ENCODE assay signal across 22 cellular contexts in the genomic region with DNA sequence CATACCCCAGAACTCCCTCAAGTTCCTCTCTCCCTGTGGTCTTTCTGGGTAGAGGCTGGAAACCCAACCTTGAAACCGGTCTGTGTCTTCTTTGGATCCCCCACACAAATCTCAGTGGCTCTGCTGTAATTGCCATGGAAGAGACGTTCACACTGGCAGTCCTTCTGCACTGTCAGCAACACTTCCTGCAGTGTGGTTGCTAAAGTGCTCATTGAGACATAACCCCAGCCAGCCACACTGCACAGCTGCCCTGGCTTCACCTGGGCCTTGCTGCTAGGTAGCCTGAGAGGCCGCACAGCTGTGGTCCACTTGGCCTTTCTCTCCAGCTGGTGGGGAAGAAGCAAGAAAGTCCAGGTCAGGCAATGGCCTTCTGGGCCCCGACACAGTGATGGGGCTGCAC. TPM values are rescaled to one million over a fixed set of nuclear protein-coding genes. Genes with fewer than 3 reads are reported as not detected.
DNase-seq lines count a peak whose midpoint lies in the region; ATAC-seq, FAIRE-seq and TF ChIP-seq lines count a peak whose summit lies in the region.
"Had no signal": no experiment of that assay in that cellular context is flagged by ENCODE, and none has a peak within 500 bp of the region (broad histone marks: within the 10 kb centered on the region; RNA-seq: fewer than 3 reads in every experiment).

No MANE protein-coding gene starts in this region.

- H3K36me3 ChIP-seq in CD8-positive, alpha-beta T cell (ENCODE audit: insufficient read depth, low read length), result no peaks in the 10 kb centered on the region
- H3K36me3 ChIP-seq in mucosa of descending colon (ENCODE audit: low read depth) (no peaks in the 10 kb centered on the region), BE2C (no peaks in the 10 kb centered on the region), mesendoderm (ENCODE audit: control insufficient read depth, insufficient read depth, low read length) (no peaks in the 10 kb centered on the region)
- H3K36me3 ChIP-seq: left lung had no signal

- no peak overlapping the region for H4K5ac ChIP-seq in mesendoderm (ENCODE audit: low read length)

- CTCF ChIA-PET in CD8-positive, alpha-beta T cell (lab: Charles Lee), result interaction anchor here (1.1 to 2.5 kb wide), 6 partner anchors 18 to 525 kb away, joined by 3 to 12 read pairs (median 4); no protein-coding TSS in a partner anchor
- CTCF ChIA-PET in WTC11 (lab: Charles Lee), result interaction anchor here (2.2 kb wide), 1 partner anchor 8 kb away, joined by 25 read pairs; no protein-coding TSS in a partner anchor

- no peak for TF ChIP-seq CTCF in CD8-positive, alpha-beta T cell (IDR thresholded peaks at IDR 0.05)
- TF ChIP-seq CTCF in mucosa of descending colon (IDR thresholded peaks at IDR 0.05), result no peak
- TF ChIP-seq CTCF in BE2C (IDR thresholded peaks at IDR 0.05; ENCODE audit: low read depth, low read length), result no peak
- no peak for TF ChIP-seq CTCF in WTC11 (IDR thresholded peaks at IDR 0.05)

- H3K4me3 ChIP-seq in CD8-positive, alpha-beta T cell (ENCODE audit: low read depth, low read length), result peak overlapping the region; percentile 19
- H3K4me3 ChIP-seq in mucosa of descending colon, result no peak overlapping the region
- H3K4me3 ChIP-seq in BE2C (ENCODE audit: low read depth, low read length), result no peak overlapping the region
- H3K4me3 ChIP-seq in mesendoderm (ENCODE audit: low read length), result no peak overlapping the region
- H3K4me3 ChIP-seq: dorsolateral prefrontal cortex, left lung had no signal

- peak; percentile 30 for FAIRE-seq in GM12892 (lab: Jason Lieb, UNC)
- FAIRE-seq: G401.6, TTC549 had no signal

- intact Hi-C loops in CD8-positive, alpha-beta T cell (cut with DNase I, micrococcal nuclease), result loop anchor here (5.0 to 10.0 kb wide), 4 partner anchors 85 to 545 kb away; no protein-coding TSS in a partner anchor
- intact Hi-C loops in mucosa of descending colon (cut with DNase I, micrococcal nuclease), result no loop called here

- H3K27me3 ChIP-seq in CD8-positive, alpha-beta T cell (ENCODE audit: insufficient read depth, low read length), result no peaks in the 10 kb centered on the region
- H3K27me3 ChIP-seq in BE2C (no peaks in the 10 kb centered on the region), mesendoderm (ENCODE audit: insufficient read depth, low read length, poor library complexity) (no peaks in the 10 kb centered on the region)
- H3K27me3 ChIP-seq: dorsolateral prefrontal cortex, left lung had no signal

- H3K4me3 Mint-ChIP-seq in CD8-positive, alpha-beta T cell, result peak overlapping the region; percentile 52
- no peak overlapping the region for H3K4me3 Mint-ChIP-seq in WTC11

- no peak overlapping the region for H2BK5ac ChIP-seq in mesendoderm (ENCODE audit: low read length)

- no peaks in the 10 kb centered on the region for H3K36me3 Mint-ChIP-seq in CD8-positive, alpha-beta T cell
- no peaks in the 10 kb centered on the region for H3K36me3 Mint-ChIP-seq in WTC11
- H3K36me3 Mint-ChIP-seq: naive thymus-derived CD8-positive, alpha-beta T cell had no signal

- no peak for DNase-seq in CD8-positive, alpha-beta T cell
- no peak for DNase-seq in GM12892 (ENCODE audit: insufficient read length)
- peak; percentile 52 for DNase-seq in RPMI8226
- DNase-seq in mucosa of descending colon, result no peak
- no peak for DNase-seq in BE2C
- no peak for DNase-seq in WTC11 (ENCODE audit: low spot score)
- no peak for DNase-seq in mesendoderm
- DNase-seq: activated CD8-positive, alpha-beta memory T cell treated with anti-CD3 and anti-CD28 coated beads, Interleukin-2, amount 50 U/mL, for 48 hours; dorsolateral prefrontal cortex; hypothalamus; left lung; naive thymus-derived CD8-positive, alpha-beta T cell; NCI-H2029 treated with DMSO at 0.1 percent for 48 hours; NCI-H69; SHP77; stimulated activated CD4-positive, alpha-beta T cell treated with anti-CD3 and anti-CD28 coated beads, Interleukin-4, amount 100 ng/mL, for 4 hours; stimulated activated naive CD4-positive, alpha-beta T cell treated with Interleukin-2 at 50 U/mL for 16 hours had no signal

- H3K18ac ChIP-seq in mesendoderm (ENCODE audit: low read length), result no peak overlapping the region

- no CpG with 5 or more reads among the region's 4 CpGs for whole genome bisulfite sequencing in mesendoderm (ENCODE audit: extremely low coverage, insufficient coverage, low lambda C conversion rate)

- no peak overlapping the region for H2BK120ac ChIP-seq in mesendoderm (ENCODE audit: low read depth, low read length)

- H3K9me3 Mint-ChIP-seq in CD8-positive, alpha-beta T cell, result peaks cover 2% of the 10 kb centered on the region
- peaks cover 6% of the 10 kb centered on the region; the same call in 1 of the 2 replicates for H3K9me3 Mint-ChIP-seq in WTC11

- H3K9me3 ChIP-seq in CD8-positive, alpha-beta T cell (ENCODE audit: low read length), result no peaks in the 10 kb centered on the region
- H3K9me3 ChIP-seq in mucosa of descending colon (no peaks in the 10 kb centered on the region), BE2C (no peaks in the 10 kb centered on the region)
- H3K9me3 ChIP-seq: left lung had no signal

- peaks cover 3% of the 10 kb centered on the region for H3K27me3 Mint-ChIP-seq in CD8-positive, alpha-beta T cell (ENCODE audit: low read depth)
- peaks cover 4% of the 10 kb centered on the region; the same call in 1 of the 2 replicates for H3K27me3 Mint-ChIP-seq in WTC11 (ENCODE audit: low read depth)

- H3K56ac ChIP-seq in mesendoderm (ENCODE audit: low read length), result no peak overlapping the region

- H2AK5ac ChIP-seq in mesendoderm (ENCODE audit: low read length), result no peak overlapping the region

- H3K27ac Mint-ChIP-seq in CD8-positive, alpha-beta T cell, result peak overlapping the region; percentile 6
- H3K27ac Mint-ChIP-seq in WTC11, result no peak overlapping the region

- no peak for TF ChIP-seq POLR2A in GM12892 (IDR thresholded peaks at IDR 0.05; ENCODE audit: low read depth, low read length)

- peaks cover 8% of the 10 kb centered on the region for H3K4me1 ChIP-seq in CD8-positive, alpha-beta T cell (ENCODE audit: insufficient read depth, low read length)
- H3K4me1 ChIP-seq in mucosa of descending colon (ENCODE audit: low read depth) (no peaks in the 10 kb centered on the region), BE2C (no peaks in the 10 kb centered on the region), mesendoderm (ENCODE audit: control insufficient read depth, low read depth, low read length) (no peaks in the 10 kb centered on the region)

- H4K8ac ChIP-seq in mesendoderm (ENCODE audit: low read depth, low read length), result no peak overlapping the region

- no peak overlapping the region for H3K4me2 ChIP-seq in mesendoderm (ENCODE audit: low read length)

- POLR2A ChIA-PET in CD8-positive, alpha-beta T cell (lab: Charles Lee), result no interaction called here
- POLR2A ChIA-PET in WTC11 (lab: Charles Lee), result interaction anchor here (0.7 kb wide), 1 partner anchor 810 kb away, joined by 5 read pairs; no protein-coding TSS in a partner anchor

- H3K9ac ChIP-seq in mesendoderm (ENCODE audit: low read length), result no peak overlapping the region

- no peak overlapping the region for H2BK15ac ChIP-seq in mesendoderm (replicated peaks; ENCODE audit: low read depth)

- no peaks in the 10 kb centered on the region for H3K79me2 ChIP-seq in mesendoderm (ENCODE audit: control insufficient read depth, insufficient read depth, low read length)

- no peaks in the 10 kb centered on the region for H3K79me1 ChIP-seq in mesendoderm (ENCODE audit: low read length)

- no peak overlapping the region for H3K23ac ChIP-seq in mesendoderm (ENCODE audit: low read length)

- H3K4ac ChIP-seq in mesendoderm (ENCODE audit: low read depth, low read length), result no peak overlapping the region

- H3K4me1 Mint-ChIP-seq in CD8-positive, alpha-beta T cell (ENCODE audit: low read depth), result peaks cover 37% of the 10 kb centered on the region
- peaks cover 2% of the 10 kb centered on the region for H3K4me1 Mint-ChIP-seq in WTC11

- peak overlapping the region; percentile 29 for H3K27ac ChIP-seq in CD8-positive, alpha-beta T cell (ENCODE audit: low read depth, low read length)
- H3K27ac ChIP-seq in mesendoderm (ENCODE audit: low read depth, low read length), result no peak overlapping the region
- H3K27ac ChIP-seq: dorsolateral prefrontal cortex, left lung had no signal

- ATAC-seq in CD8-positive, alpha-beta T cell, result peak; percentile 23
- ATAC-seq in mucosa of descending colon, result peak; percentile 40
- no peak for ATAC-seq in GM18498 (IDR thresholded peaks at IDR 0.05; ENCODE audit: unreplicated experiment)
- ATAC-seq in WTC11, result no peak
- ATAC-seq: left lung; naive thymus-derived CD8-positive, alpha-beta T cell; sciatic nerve had no signal

TF ChIP-seq in WTC11, 78 proteins besides CTCF, POLR2A, EP300 and RAD21 (continues in another document):
- TF ChIP-seq USF1 (CRISPR knock-in tag; IDR thresholded peaks at IDR 0.05), result no peak
- TF ChIP-seq, protein P1, sequence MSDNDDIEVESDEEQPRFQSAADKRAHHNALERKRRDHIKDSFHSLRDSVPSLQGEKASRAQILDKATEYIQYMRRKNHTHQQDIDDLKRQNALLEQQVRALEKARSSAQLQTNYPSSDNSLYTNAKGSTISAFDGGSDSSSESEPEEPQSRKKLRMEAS (CRISPR knock-in tag; IDR thresholded peaks at IDR 0.05), result no peak

RNA-seq across cellular contexts. Expression of gene GZMH, which starts 2.4 kb away (rescaled TPM):
- total RNA-seq in CD8-positive, alpha-beta T cell, result 10 to 100 TPM; 14.6 to 15.9 TPM
- polyA plus RNA-seq in GM12892 (2012; ENCODE audit: missing spikeins), result not detected
- 1 to 10 TPM in 2 of 3 donors, under 1 TPM in 1; 0.35 to 1.2 (median 1.0) TPM for total RNA-seq in mucosa of descending colon
- not detected for polyA plus RNA-seq in BE2C (2012; ENCODE audit: insufficient read depth, insufficient read length, low read depth)
- total RNA-seq in WTC11 (2021), result not detected in 3 replicates
- polyA plus RNA-seq in mesendoderm (2013, experiment 1 of 2), result not detected
- not detected for polyA plus RNA-seq in mesendoderm (2013, experiment 2 of 2)
- total RNA-seq: LHCN-M2 had no signal

RNA-seq across cellular contexts. Expression of gene GZMB, which starts 26.9 kb away (rescaled TPM):
- 1 to 10 TPM; 5.4 to 5.8 TPM for total RNA-seq in CD8-positive, alpha-beta T cell
- polyA plus RNA-seq in GM12892 (2012; ENCODE audit: missing spikeins), result not detected
- total RNA-seq in mucosa of descending colon (1 to 10 TPM; 2.1 to 2.4 (median 2.1) TPM), WTC11 (2021) (0.68 to 1.4 TPM (median 0.82 TPM) in 3 replicates)
- polyA plus RNA-seq in BE2C (2012; ENCODE audit: insufficient read depth, insufficient read length, low read depth), result not detected
- not detected for polyA plus RNA-seq in mesendoderm (2013, experiment 1 of 2)
- not detected for polyA plus RNA-seq in mesendoderm (2013, experiment 2 of 2)
- total RNA-seq: LHCN-M2 had no signal

RNA-seq across cellular contexts. Expression of gene CTSG, which starts 31.0 kb away (rescaled TPM):
- not detected for total RNA-seq in CD8-positive, alpha-beta T cell
- polyA plus RNA-seq in GM12892 (2012; ENCODE audit: missing spikeins), result not detected
- total RNA-seq in mucosa of descending colon (1 to 10 TPM in 2 of 3 donors, not detected in 1; 2.9 to 9.1 TPM), WTC11 (2021) (not detected in 3 replicates)
- not detected for polyA plus RNA-seq in BE2C (2012; ENCODE audit: insufficient read depth, insufficient read length, low read depth)
- not detected for polyA plus RNA-seq in mesendoderm (2013, experiment 1 of 2)
- polyA plus RNA-seq in mesendoderm (2013, experiment 2 of 2), result not detected
- total RNA-seq: LHCN-M2; naive thymus-derived CD8-positive, alpha-beta T cell had no signal
- polyA plus RNA-seq: naive thymus-derived CD8-positive, alpha-beta T cell had no signal

Comparison
In these comparisons a context has a peak if more than half of its experiments do, and no peak if none do; other contexts are left out.
1. ATAC-seq: peak in CD8-positive, alpha-beta T cell (single experiment) and mucosa of descending colon (single experiment); none in GM18498 (single experiment) and WTC11 (single experiment).
2. RNA of gene GZMH, which starts 2.4 kb away (total RNA-seq): 14.6 to 15.9 TPM in CD8-positive, alpha-beta T cell; 0.35 to 1.2 TPM in mucosa of descending colon and not detected in WTC11; every median in the first group is over 4 times any median in the second.
3. intact Hi-C loops: an anchor here in CD8-positive, alpha-beta T cell (5.0 to 10.0 kb wide); none called in mucosa of descending colon.